Comparison of ENCODE assay signal across 23 cellular contexts in the genomic region with DNA sequence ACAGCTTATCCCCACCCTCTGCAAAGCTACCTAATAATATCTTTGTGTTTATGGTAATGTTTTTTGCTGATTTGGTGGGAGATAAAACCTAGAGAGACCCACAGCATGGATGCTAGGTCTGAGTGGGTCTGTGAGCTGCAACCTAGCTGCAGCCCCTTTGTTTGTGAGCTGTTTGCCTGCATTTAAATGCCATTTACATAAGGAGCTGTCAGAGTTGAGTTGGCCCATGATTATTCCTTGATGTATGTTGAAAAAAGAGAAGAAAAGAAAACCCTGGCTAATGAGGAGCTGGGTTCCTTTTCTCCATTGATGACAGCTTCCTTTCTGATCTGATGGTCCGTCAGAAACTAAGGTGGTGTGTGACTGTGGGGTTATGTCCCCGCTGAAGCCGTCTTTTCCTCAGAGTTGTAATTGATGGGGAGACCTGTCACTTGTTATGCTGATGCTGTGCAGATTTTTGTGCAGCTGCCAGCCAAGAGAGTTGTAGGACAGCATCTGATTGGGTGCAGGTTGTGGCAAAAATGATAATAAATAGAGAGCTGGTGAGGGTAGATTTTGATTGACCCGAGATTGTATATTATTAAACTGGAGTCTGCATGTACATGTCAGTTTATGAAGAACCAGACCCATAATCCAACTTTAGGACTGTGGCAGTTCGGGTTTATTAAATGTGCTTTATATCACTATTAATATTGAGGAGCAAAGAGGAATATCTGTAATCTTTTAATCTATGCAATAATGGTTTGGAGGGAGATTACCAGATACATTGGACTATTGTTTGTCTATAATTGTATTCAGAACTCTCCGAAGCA.
A peak's percentile ranks its signal among the peaks of the same experiment; 100 is the strongest.
DNase-seq lines count a peak whose midpoint lies in the region; ATAC-seq, FAIRE-seq and TF ChIP-seq lines count a peak whose summit lies in the region.
"Had no signal": no experiment of that assay in that cellular context is flagged by ENCODE, and none has a peak within 500 bp of the region (broad histone marks: within the 10 kb centered on the region; RNA-seq: fewer than 3 reads in every experiment).

No MANE protein-coding gene starts in this region.

- no peak overlapping the region for H2BK120ac ChIP-seq in mesenchymal stem cell (ENCODE audit: low read depth, low read length)

- H3K4me3 ChIP-seq in H7 (ENCODE audit: insufficient read depth, low read depth, low read length) (no peak overlapping the region), mesenchymal stem cell (ENCODE audit: insufficient read depth in 1 of 2, low read depth in 1 of 2, low read length in 2 of 2) (no peak overlapping the region), rectal smooth muscle tissue (ENCODE audit: low read length) (no peak overlapping the region), aorta (ENCODE audit: low read length in 2 of 2) (no peak overlapping the region)
- H3K4me3 ChIP-seq: Peyer's patch had no signal

- H3K18ac ChIP-seq in mesenchymal stem cell (ENCODE audit: low read depth in 1 of 2, low read length in 2 of 2): no peak overlapping the region

- H3K9me3 ChIP-seq in mesenchymal stem cell (ENCODE audit: control insufficient read depth, low read length) (no peaks in the 10 kb centered on the region), aorta (ENCODE audit: control insufficient read depth, low read length) (peaks cover under 1% of the 10 kb centered on the region)
- H3K9me3 ChIP-seq: Peyer's patch had no signal

- no peak overlapping the region for H3K23ac ChIP-seq in mesenchymal stem cell (ENCODE audit: low read length in 2 of 2)

- no peak overlapping the region for H3K4me2 ChIP-seq in mesenchymal stem cell (ENCODE audit: low read length, poor library complexity, severe bottlenecking)

- no peak overlapping the region for H2BK5ac ChIP-seq in mesenchymal stem cell (ENCODE audit: low read depth, low read length, poor library complexity, severe bottlenecking)

- H3K9ac ChIP-seq in mesenchymal stem cell (ENCODE audit: low read length) (no peak overlapping the region), rectal smooth muscle tissue (ENCODE audit: low read length) (no peak overlapping the region)

- H3K36me3 ChIP-seq in H7 (replicated peaks; ENCODE audit: control insufficient read depth, insufficient read depth, low read length) (no peaks in the 10 kb centered on the region), mesenchymal stem cell (ENCODE audit: control insufficient read depth in 1 of 2, insufficient read depth in 2 of 2, low read depth in 1 of 2, low read length in 2 of 2) (no peaks in the 10 kb centered on the region), rectal smooth muscle tissue (ENCODE audit: control insufficient read depth, insufficient read depth, low read length) (no peaks in the 10 kb centered on the region), aorta (ENCODE audit: control insufficient read depth in 1 of 2, insufficient read depth in 2 of 2, low read length in 1 of 2) (no peaks in the 10 kb centered on the region)
- H3K36me3 ChIP-seq: Peyer's patch had no signal

- ATAC-seq in SK-N-SH treated with all-trans-retinoic acid at 6 μM for 48 hours (no peak; the same call in 2 of the 3 replicates), aorta (ENCODE audit: low FRiP score) (no peak), HG03159 (IDR thresholded peaks at IDR 0.05; ENCODE audit: unreplicated experiment) (no peak), HG03025 (IDR thresholded peaks at IDR 0.05; ENCODE audit: low FRiP score, unreplicated experiment) (no peak)

- H3K27ac ChIP-seq in mesenchymal stem cell (ENCODE audit: low read length, poor library complexity, severe bottlenecking) (no peak overlapping the region), rectal smooth muscle tissue (ENCODE audit: low read depth, low read length) (peak overlapping the region; percentile 77), aorta (ENCODE audit: low read depth in 1 of 2, low read length in 2 of 2) (no peak overlapping the region)
- H3K27ac ChIP-seq: C4-2B, Peyer's patch had no signal

- H3K79me1 ChIP-seq in mesenchymal stem cell (replicated peaks; ENCODE audit: low read length, poor library complexity, severe bottlenecking): peaks cover 38% of the 10 kb centered on the region

- H3K27me3 ChIP-seq in H7 (ENCODE audit: control insufficient read depth, insufficient read depth, low read length) (no peaks in the 10 kb centered on the region), mesenchymal stem cell (ENCODE audit: control insufficient read depth in 1 of 2, insufficient read depth in 1 of 2, low read length in 2 of 2) (no peaks in the 10 kb centered on the region), rectal smooth muscle tissue (ENCODE audit: control insufficient read depth, insufficient read depth, low read length) (no peaks in the 10 kb centered on the region), aorta (ENCODE audit: control insufficient read depth in 1 of 2, insufficient read depth in 2 of 2, low read length in 1 of 2) (no peaks in the 10 kb centered on the region)
- H3K27me3 ChIP-seq: Peyer's patch had no signal

- intact Hi-C loops in aorta (cut with DNase I): no loop called here

- DNase-seq in H7 (peak; percentile 51), mesenchymal stem cell (no peak), GM12892 (ENCODE audit: insufficient read length) (no peak), aorta (no peak)
- DNase-seq: AML-193; EL; HFFc6; KG1; NCI-H1105; NCI-H146; NCI-H2081; NCI-H2171; NCI-H345; NCI-H524; NCI-H774; NK-92 treated with Interleukin-12 subunit alpha and Interleukin-12 subunit beta, amount 100 ng/mL, for 24 hours; Peyer's patch had no signal

- 74% methylated on average over 5 of the region's 6 CpGs for WGBS in mesenchymal stem cell
- 76 to 89% methylated on average over 6 of the region's 6 CpGs for WGBS in aorta, 2 donors

- no peak for FAIRE-seq in GM12892 (lab: Jason Lieb, UNC)
- FAIRE-seq: HTR-8/SVneo had no signal

- no peak overlapping the region for H3K14ac ChIP-seq in mesenchymal stem cell (ENCODE audit: low read length in 2 of 2)

- TF ChIP-seq POLR2A in GM12892 (IDR thresholded peaks at IDR 0.05; ENCODE audit: low read depth, low read length): no peak

- no peak overlapping the region for H3K4ac ChIP-seq in mesenchymal stem cell (ENCODE audit: low read depth in 1 of 2, low read length in 2 of 2)

- peak overlapping the region; percentile 51 for H2AK5ac ChIP-seq in mesenchymal stem cell (ENCODE audit: low read length, severe bottlenecking)

- peaks cover 10% of the 10 kb centered on the region for H3K4me1 ChIP-seq in mesenchymal stem cell (ENCODE audit: control insufficient read depth, insufficient read depth, low read depth, low read length)
- H3K4me1 ChIP-seq in rectal smooth muscle tissue (ENCODE audit: control insufficient read depth, insufficient read depth, low read length): peaks cover 47% of the 10 kb centered on the region
- peaks cover 0 to 2% of the 10 kb centered on the region in 2 donors for H3K4me1 ChIP-seq in aorta (ENCODE audit: control insufficient read depth in 1 of 2, insufficient read depth in 2 of 2, low read length in 2 of 2)
- H3K4me1 ChIP-seq: Peyer's patch had no signal

- H2BK12ac ChIP-seq in mesenchymal stem cell (ENCODE audit: low read length in 2 of 2): peak overlapping the region in 1 of 2 experiments; percentile 40

- no peak overlapping the region for H2AFZ ChIP-seq in mesenchymal stem cell (ENCODE audit: low read depth, low read length)

- H4K8ac ChIP-seq in mesenchymal stem cell (ENCODE audit: low read length): no peak overlapping the region

- no peak overlapping the region for H2BK15ac ChIP-seq in mesenchymal stem cell (ENCODE audit: low read depth, poor library complexity, severe bottlenecking)

- no peak overlapping the region for H4K91ac ChIP-seq in mesenchymal stem cell (ENCODE audit: low read length)

TF ChIP-seq in SK-N-SH treated with all-trans-retinoic acid at 6 μM for 48 hours, 23 proteins besides CTCF, POLR2A, EP300 and RAD21:
- TF ChIP-seq TCF4 (CRISPR knock-in tag; IDR thresholded peaks at IDR 0.05; ENCODE audit: borderline replicate concordance) (peak; percentile 66; the same call in 1 of the 2 replicates), ZC3H10 (CRISPR knock-in tag; IDR thresholded peaks at IDR 0.05) (no peak), ISL1 (CRISPR knock-in tag; IDR thresholded peaks at IDR 0.05) (0 out of 2 replicates have a peak, but pooled peaks have one; percentile 9)
- TF ChIP-seq, protein P1, sequence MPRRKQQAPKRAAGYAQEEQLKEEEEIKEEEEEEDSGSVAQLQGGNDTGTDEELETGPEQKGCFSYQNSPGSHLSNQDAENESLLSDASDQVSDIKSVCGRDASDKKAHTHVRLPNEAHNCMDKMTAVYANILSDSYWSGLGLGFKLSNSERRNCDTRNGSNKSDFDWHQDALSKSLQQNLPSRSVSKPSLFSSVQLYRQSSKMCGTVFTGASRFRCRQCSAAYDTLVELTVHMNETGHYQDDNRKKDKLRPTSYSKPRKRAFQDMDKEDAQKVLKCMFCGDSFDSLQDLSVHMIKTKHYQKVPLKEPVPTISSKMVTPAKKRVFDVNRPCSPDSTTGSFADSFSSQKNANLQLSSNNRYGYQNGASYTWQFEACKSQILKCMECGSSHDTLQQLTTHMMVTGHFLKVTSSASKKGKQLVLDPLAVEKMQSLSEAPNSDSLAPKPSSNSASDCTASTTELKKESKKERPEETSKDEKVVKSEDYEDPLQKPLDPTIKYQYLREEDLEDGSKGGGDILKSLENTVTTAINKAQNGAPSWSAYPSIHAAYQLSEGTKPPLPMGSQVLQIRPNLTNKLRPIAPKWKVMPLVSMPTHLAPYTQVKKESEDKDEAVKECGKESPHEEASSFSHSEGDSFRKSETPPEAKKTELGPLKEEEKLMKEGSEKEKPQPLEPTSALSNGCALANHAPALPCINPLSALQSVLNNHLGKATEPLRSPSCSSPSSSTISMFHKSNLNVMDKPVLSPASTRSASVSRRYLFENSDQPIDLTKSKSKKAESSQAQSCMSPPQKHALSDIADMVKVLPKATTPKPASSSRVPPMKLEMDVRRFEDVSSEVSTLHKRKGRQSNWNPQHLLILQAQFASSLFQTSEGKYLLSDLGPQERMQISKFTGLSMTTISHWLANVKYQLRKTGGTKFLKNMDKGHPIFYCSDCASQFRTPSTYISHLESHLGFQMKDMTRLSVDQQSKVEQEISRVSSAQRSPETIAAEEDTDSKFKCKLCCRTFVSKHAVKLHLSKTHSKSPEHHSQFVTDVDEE (CRISPR knock-in tag; IDR thresholded peaks at IDR 0.05): peak; percentile 66; the same call in 1 of the 2 replicates
